ENCODE assay signal across 23 cellular contexts in the genomic region with DNA sequence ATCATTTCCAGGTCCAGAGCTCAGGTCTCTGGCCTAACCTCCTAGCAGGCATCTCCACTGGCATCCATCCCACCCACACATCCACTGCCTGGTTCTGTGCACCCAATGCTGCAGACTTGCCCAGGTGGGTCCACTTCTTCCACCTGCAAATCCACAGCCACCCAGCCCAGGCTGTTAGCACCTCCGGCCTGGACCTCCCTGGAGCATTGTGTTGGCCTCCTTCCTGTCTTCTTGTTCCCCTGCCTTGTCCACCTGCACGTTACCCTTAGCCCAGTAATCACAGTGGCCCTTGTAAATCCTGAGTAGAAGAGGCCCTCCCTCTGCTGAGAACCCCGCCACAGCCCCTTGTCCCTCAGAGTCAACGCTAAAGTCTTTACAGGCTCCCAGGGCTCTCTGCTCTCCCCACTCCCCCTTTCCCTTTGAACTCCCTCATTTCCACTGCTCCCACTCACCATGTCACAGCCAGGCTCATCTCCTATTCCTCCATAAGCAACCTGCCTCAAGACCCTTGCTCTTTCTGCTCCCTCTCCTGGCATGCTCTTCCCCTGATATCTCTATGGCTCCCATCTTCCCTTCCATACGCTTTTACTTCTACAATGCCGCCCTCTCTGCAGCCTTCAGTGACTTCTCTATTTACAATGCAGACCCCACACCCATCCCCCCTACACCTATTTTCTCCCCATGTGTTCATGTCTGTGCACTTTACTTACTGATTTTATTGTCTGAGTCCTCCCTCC.
"Had no signal": no experiment of that assay in that cellular context is flagged by ENCODE, and none has a peak within 500 bp of the region (broad histone marks: within the 10 kb centered on the region; RNA-seq: fewer than 3 reads in every experiment).

No MANE protein-coding gene starts in this region.

- H3K4me3 ChIP-seq: coronary artery, dorsolateral prefrontal cortex, gastroesophageal sphincter, lung, thoracic aorta, uterus had no signal

- H3K27me3 Mint-ChIP-seq: activated B cell treated with CpG ODN at 0.5 μM for 24 hours; activated CD8-positive, alpha-beta memory T cell treated with anti-CD3 and anti-CD28 coated beads, Interleukin-2, amount 10 ng/mL, durations not matched to agents 7 days and 5 days had no signal

- H3K27me3 ChIP-seq: uterus had no signal

- DNase-seq: activated B cell treated with CpG ODN at 0.5 μM for 24 hours; activated CD8-positive, alpha-beta memory T cell treated with anti-CD3 and anti-CD28 coated beads, Interleukin-2, amount 10 ng/mL, durations not matched to agents 7 days and 5 days; activated CD8-positive, alpha-beta T cell treated with anti-CD3 and anti-CD28 coated beads, Interleukin-2, amount 10 ng/mL, durations not matched to agents 7 days and 5 days; activated T-cell treated with anti-CD3 and anti-CD28 coated beads, Interleukin-2, amount 50 U/mL, for 48 hours; cerebellar nuclear complex; dorsolateral prefrontal cortex; effector memory CD4-positive, alpha-beta T cell; mesendoderm; natural killer cell; retina; stimulated activated naive CD8-positive, alpha-beta T cell treated with anti-CD3 and anti-CD28 coated beads, Interleukin-15, Interleukin-2, amounts not matched to agents 100 U/mL and 50 U/mL, for 24 hours; T-helper 2 cell; trophoblast cell; uterus had no signal

- H3K36me3 ChIP-seq: gastroesophageal sphincter, thoracic aorta, uterus had no signal

- H3K9me3 Mint-ChIP-seq: activated naive CD4-positive, alpha-beta T cell treated with anti-CD3 and anti-CD28 coated beads, Interleukin-2, amount 50 U/mL, for 72 hours; activated T-helper 2 cell treated with anti-CD3 and anti-CD28 coated beads, Interferon-gamma antibody, Interleukin-2, Interleukin-4, amounts not matched to agents 10 μg/mL and 5 μg/mL and 100 μg/mL, durations not matched to agents 14 hours and 24 hours and 36 hours; natural killer cell had no signal

- H3K27ac ChIP-seq: dorsolateral prefrontal cortex, thoracic aorta, uterus had no signal

- ATAC-seq: activated CD8-positive, alpha-beta memory T cell treated with anti-CD3 and anti-CD28 coated beads, Interleukin-2, amount 10 ng/mL, durations not matched to agents 7 days and 5 days; activated CD8-positive, alpha-beta T cell treated with anti-CD3 and anti-CD28 coated beads, Interleukin-2, amount 10 ng/mL, durations not matched to agents 7 days and 5 days; activated naive CD4-positive, alpha-beta T cell treated with anti-CD3 and anti-CD28 coated beads, Interleukin-2, amount 50 U/mL, for 72 hours; left lobe of liver; natural killer cell; stimulated activated naive CD8-positive, alpha-beta T cell treated with anti-CD3 and anti-CD28 coated beads, Interleukin-15, Interleukin-2, amounts not matched to agents 100 U/mL and 50 U/mL, for 24 hours had no signal

- H3K4me3 Mint-ChIP-seq: activated B cell treated with CpG ODN at 0.5 μM for 24 hours; activated CD8-positive, alpha-beta memory T cell treated with anti-CD3 and anti-CD28 coated beads, Interleukin-2, amount 10 ng/mL, durations not matched to agents 7 days and 5 days; activated CD8-positive, alpha-beta T cell treated with anti-CD3 and anti-CD28 coated beads, Interleukin-2, amount 10 ng/mL, durations not matched to agents 7 days and 5 days; natural killer cell had no signal

- H3K9me3 ChIP-seq: gastroesophageal sphincter, thoracic aorta, uterus had no signal

- H3K36me3 Mint-ChIP-seq: activated CD8-positive, alpha-beta memory T cell treated with anti-CD3 and anti-CD28 coated beads, Interleukin-2, amount 10 ng/mL, durations not matched to agents 7 days and 5 days; activated naive CD4-positive, alpha-beta T cell treated with anti-CD3 and anti-CD28 coated beads, Interleukin-2, amount 50 U/mL, for 72 hours; natural killer cell had no signal

- FAIRE-seq: bronchial epithelial cell had no signal

- H3K4me1 Mint-ChIP-seq: activated B cell treated with CpG ODN at 0.5 μM for 24 hours; activated CD8-positive, alpha-beta memory T cell treated with anti-CD3 and anti-CD28 coated beads, Interleukin-2, amount 10 ng/mL, durations not matched to agents 7 days and 5 days; natural killer cell had no signal

- H3K4me1 ChIP-seq: uterus had no signal

- H3K27ac Mint-ChIP-seq: activated B cell treated with CpG ODN at 0.5 μM for 24 hours; activated CD8-positive, alpha-beta memory T cell treated with anti-CD3 and anti-CD28 coated beads, Interleukin-2, amount 10 ng/mL, durations not matched to agents 7 days and 5 days; activated CD8-positive, alpha-beta T cell treated with anti-CD3 and anti-CD28 coated beads, Interleukin-2, amount 10 ng/mL, durations not matched to agents 7 days and 5 days; activated naive CD4-positive, alpha-beta T cell treated with anti-CD3 and anti-CD28 coated beads, Interleukin-2, amount 50 U/mL, for 72 hours; activated T-helper 2 cell treated with anti-CD3 and anti-CD28 coated beads, Interferon-gamma antibody, Interleukin-2, Interleukin-4, amounts not matched to agents 10 μg/mL and 5 μg/mL and 100 μg/mL, durations not matched to agents 14 hours and 24 hours and 36 hours; natural killer cell; progenitor cell of endocrine pancreas had no signal
